ENCODE assay signal across 8 cellular contexts in genomic region chr15:67085818-67086649, GRCh38.
DNase-seq lines count a peak whose midpoint lies in the region; ATAC-seq lines count a peak whose summit lies in the region.

No MANE protein-coding gene starts in this region.

- no peaks in the 10 kb centered on the region for H3K9me3 Mint-ChIP-seq in activated naive CD4-positive, alpha-beta T cell treated with anti-CD3 and anti-CD28 coated beads, Interleukin-2, amount 10 ng/mL, durations not matched to agents 7 days and 5 days

- peak; percentile 92 for DNase-seq in EH (ENCODE audit: low read depth)
- peak; percentile 49 for DNase-seq in activated naive CD4-positive, alpha-beta T cell treated with anti-CD3 and anti-CD28 coated beads, Interleukin-2, amount 10 ng/mL, durations not matched to agents 7 days and 5 days
- DNase-seq in medulla oblongata (ENCODE audit: extremely low spot score) = peak; percentile 70
- DNase-seq in hypothalamus (lab: John Stamatoyannopoulos, UW) = no peak
- DNase-seq in NCI-H82 treated with DMSO at 0.1 percent for 48 hours (lab: John Stamatoyannopoulos, UW; ENCODE audit: unreplicated experiment) = no peak
- DNase-seq in SHP77 (lab: John Stamatoyannopoulos, UW) = no peak

- peaks cover 63% of the 10 kb centered on the region for H3K36me3 Mint-ChIP-seq in activated naive CD4-positive, alpha-beta T cell treated with anti-CD3 and anti-CD28 coated beads, Interleukin-2, amount 10 ng/mL, durations not matched to agents 7 days and 5 days

- H3K4me3 Mint-ChIP-seq in activated naive CD4-positive, alpha-beta T cell treated with anti-CD3 and anti-CD28 coated beads, Interleukin-2, amount 10 ng/mL, durations not matched to agents 7 days and 5 days = peak overlapping the region; percentile 41

- ATAC-seq in GM19463 (IDR thresholded peaks at IDR 0.05; ENCODE audit: unreplicated experiment) = peak; percentile 39
- ATAC-seq in HG03521 (IDR thresholded peaks at IDR 0.05; ENCODE audit: unreplicated experiment) = peak; percentile 40

- H3K27me3 Mint-ChIP-seq in activated naive CD4-positive, alpha-beta T cell treated with anti-CD3 and anti-CD28 coated beads, Interleukin-2, amount 10 ng/mL, durations not matched to agents 7 days and 5 days = no peaks in the 10 kb centered on the region

- CTCF ChIA-PET in activated naive CD4-positive, alpha-beta T cell treated with anti-CD3 and anti-CD28 coated beads, Interleukin-2, amount 10 ng/mL, durations not matched to agents 7 days and 5 days (lab: Charles Lee) = interaction anchor here (0.8 to 2.1 kb wide), 3 partner anchors 16 to 32 kb away, joined by 3 to 10 read pairs (median 4); no protein-coding TSS in a partner anchor

- peaks cover 100% of the 10 kb centered on the region for H3K4me1 Mint-ChIP-seq in activated naive CD4-positive, alpha-beta T cell treated with anti-CD3 and anti-CD28 coated beads, Interleukin-2, amount 10 ng/mL, durations not matched to agents 7 days and 5 days

- H3K27ac Mint-ChIP-seq in activated naive CD4-positive, alpha-beta T cell treated with anti-CD3 and anti-CD28 coated beads, Interleukin-2, amount 10 ng/mL, durations not matched to agents 7 days and 5 days = peak overlapping the region; percentile 96

Comparison
In these comparisons a context has a peak if more than half of its experiments do, and no peak if none do; other contexts are left out.
1. DNase-seq: peak in EH (single experiment), activated naive CD4-positive, alpha-beta T cell treated with anti-CD3 and anti-CD28 coated beads, Interleukin-2, amount 10 ng/mL, durations not matched to agents 7 days and 5 days (single experiment) and medulla oblongata (single experiment); none in hypothalamus (0 of 51), NCI-H82 treated with DMSO at 0.1 percent for 48 hours (single experiment) and SHP77 (0 of 2).